In genomic region chr12:52023976-52024688, GRCh38 we compare ENCODE assay signal across 9 cellular contexts. TPM values are rescaled to one million over a fixed set of nuclear protein-coding genes. Genes with fewer than 3 reads are reported as not detected.
DNase-seq lines count a peak whose midpoint lies in the region; ATAC-seq, FAIRE-seq and TF ChIP-seq lines count a peak whose summit lies in the region.
"Had no signal": no experiment of that assay in that cellular context is flagged by ENCODE, and none has a peak within 500 bp of the region (broad histone marks: within the 10 kb centered on the region; RNA-seq: fewer than 3 reads in every experiment).

No MANE protein-coding gene starts in this region.

- peaks cover 0 to 42% (median 31%) of the 10 kb centered on the region in 5 donors for H3K4me1 ChIP-seq in subcutaneous abdominal adipose tissue (ENCODE audit: control insufficient read depth in 5 of 5, insufficient read depth in 5 of 5, low read length in 5 of 5)

- no peak overlapping the region for H3K27ac Mint-ChIP-seq in WTC11

- peak; percentile 43 for TF ChIP-seq CTCF in WTC11 (IDR thresholded peaks at IDR 0.05)

- FAIRE-seq in GM12891 (lab: Jason Lieb, UNC): no peak

- peaks cover 46% of the 10 kb centered on the region for H3K27me3 Mint-ChIP-seq in WTC11 (ENCODE audit: low read depth)

- DNase-seq in NCI-H2171 treated with DMSO at 0.1 percent for 48 hours (lab: John Stamatoyannopoulos, UW): peak; percentile 58
- no peak for DNase-seq in NCI-H2171 (lab: John Stamatoyannopoulos, UW)
- no peak for DNase-seq in WTC11 (ENCODE audit: low spot score)
- DNase-seq in GM12891 (ENCODE audit: insufficient read length, low spot score): no peak
- no peak for DNase-seq in activated effector memory CD4-positive, alpha-beta T cell treated with anti-CD3 and anti-CD28 coated beads, Interleukin-2, amount 50 U/mL, for 16 hours

- H3K4me3 Mint-ChIP-seq in WTC11: peak overlapping the region; percentile 70

- CTCF ChIA-PET in WTC11 (lab: Charles Lee): interaction anchor here (0.6 to 21.1 kb wide), 46 partner anchors 9 to 600 kb away, joined by 3 to 1431 read pairs (median 10); partner anchors contain the start of genes ACVRL1, ANKRD33, ATG101 and KRT7

- H3K4me3 ChIP-seq in iPS-18c (ENCODE audit: insufficient read depth, low read depth, low read length) (peak overlapping the region; percentile 63; the same call in 1 of the 2 replicates), subcutaneous abdominal adipose tissue (ENCODE audit: low read depth in 1 of 5, low read length in 5 of 5) (peak overlapping the region in 4 of 5 donors; percentile 51 to 66 (median 60))

- H3K36me3 ChIP-seq in subcutaneous abdominal adipose tissue (ENCODE audit: control insufficient read depth in 5 of 5, insufficient read depth in 5 of 5, low read length in 5 of 5): no peaks in the 10 kb centered on the region

- no peak for TF ChIP-seq POLR2A in GM12891 (IDR thresholded peaks at IDR 0.05; ENCODE audit: low read depth, low read length)

- H3K9me3 Mint-ChIP-seq in WTC11: no peaks in the 10 kb centered on the region

- H3K36me3 Mint-ChIP-seq in WTC11: no peaks in the 10 kb centered on the region

- H3K27me3 ChIP-seq in subcutaneous abdominal adipose tissue (ENCODE audit: control insufficient read depth in 5 of 5, insufficient read depth in 4 of 5, low read length in 5 of 5): peaks cover 0 to 3% (median 0%) of the 10 kb centered on the region in 5 donors

- H3K9ac ChIP-seq in subcutaneous abdominal adipose tissue (ENCODE audit: low read length in 5 of 5): peak overlapping the region in 4 of 5 donors; percentile 21 to 66 (median 58)

- ATAC-seq in WTC11: no peak
- no peak for ATAC-seq in GM19467 (IDR thresholded peaks at IDR 0.05; ENCODE audit: unreplicated experiment)

- H3K9me3 ChIP-seq in iPS-18c (ENCODE audit: control insufficient read depth, insufficient read depth, low read length) (no peaks in the 10 kb centered on the region), subcutaneous abdominal adipose tissue (ENCODE audit: control insufficient read depth in 5 of 5, low read length in 5 of 5) (no peaks in the 10 kb centered on the region)

- no peak overlapping the region for H3K27ac ChIP-seq in subcutaneous abdominal adipose tissue (ENCODE audit: low read depth, low read length)

- POLR2A ChIA-PET in WTC11 (lab: Charles Lee): interaction anchor here (1.0 to 1.9 kb wide), 6 partner anchors 9 to 96 kb away, joined by 7 to 13 read pairs (median 8); partner anchors contain the start of gene NR4A1

- peaks cover 35% of the 10 kb centered on the region for H3K4me1 Mint-ChIP-seq in WTC11

TF ChIP-seq in WTC11, 78 proteins besides CTCF, POLR2A, EP300 and RAD21:
- TF ChIP-seq CREM (CRISPR knock-in tag; IDR thresholded peaks at IDR 0.05) (0 out of 2 replicates have a peak, but pooled peaks have one; percentile 2), ZNF512 (CRISPR knock-in tag; IDR thresholded peaks at IDR 0.05; ENCODE audit: borderline replicate concordance) (no peak)
TF ChIP-seq in WTC11: peak in this region for 1.

TF ChIP-seq in GM12891, 5 proteins besides CTCF, POLR2A, EP300 and RAD21:
- no peak for TF ChIP-seq PAX5 (IDR thresholded peaks at IDR 0.05; ENCODE audit: insufficient read depth, low read length, severe bottlenecking)
- no peak for TF ChIP-seq POLR2AphosphoS5 (IDR thresholded peaks at IDR 0.05; ENCODE audit: low read depth, low read length)
- no peak for TF ChIP-seq POU2F2 (IDR thresholded peaks at IDR 0.05; ENCODE audit: low read depth, low read length)
- no peak for TF ChIP-seq SPI1 (IDR thresholded peaks at IDR 0.05; ENCODE audit: low read depth, low read length)
- TF ChIP-seq TAF1 (IDR thresholded peaks at IDR 0.05; ENCODE audit: low read depth, low read length): no peak
TF ChIP-seq in GM12891: peak in this region for 0.

RNA-seq across cellular contexts. Expression of gene TAMALIN, which starts 17.4 kb away (rescaled TPM):
- total RNA-seq in WTC11 (2021): 5.5 to 7.1 TPM (median 6.1 TPM) in 3 replicates
- 1.3 TPM for polyA plus RNA-seq in GM12891 (2012; ENCODE audit: low read depth, missing spikeins)

RNA-seq across cellular contexts. Expression of gene NR4A1, which starts 27.1 kb away (rescaled TPM):
- 19.2 to 26.9 TPM (median 22.0 TPM) in 3 replicates for total RNA-seq in WTC11 (2021)
- 22.3 TPM for polyA plus RNA-seq in GM12891 (2012; ENCODE audit: low read depth, missing spikeins)

RNA-seq across cellular contexts. Expression of gene ATG101, which starts 45.6 kb away (rescaled TPM):
- total RNA-seq in WTC11 (2021): 43.3 to 52.1 TPM (median 45.0 TPM) in 3 replicates
- 34.1 TPM for polyA plus RNA-seq in GM12891 (2012; ENCODE audit: low read depth, missing spikeins)

RNA-seq across cellular contexts. Expression of gene SMIM41, which starts 55.4 kb away (rescaled TPM):
- 0.14 to 0.21 TPM in 2 of 3 replicates, not detected in the other for total RNA-seq in WTC11 (2021)
- polyA plus RNA-seq in GM12891 (2012; ENCODE audit: low read depth, missing spikeins): not detected
- total RNA-seq: occipital lobe had no signal
